ENCODE assay signal across 2 cellular contexts in the genomic region with DNA sequence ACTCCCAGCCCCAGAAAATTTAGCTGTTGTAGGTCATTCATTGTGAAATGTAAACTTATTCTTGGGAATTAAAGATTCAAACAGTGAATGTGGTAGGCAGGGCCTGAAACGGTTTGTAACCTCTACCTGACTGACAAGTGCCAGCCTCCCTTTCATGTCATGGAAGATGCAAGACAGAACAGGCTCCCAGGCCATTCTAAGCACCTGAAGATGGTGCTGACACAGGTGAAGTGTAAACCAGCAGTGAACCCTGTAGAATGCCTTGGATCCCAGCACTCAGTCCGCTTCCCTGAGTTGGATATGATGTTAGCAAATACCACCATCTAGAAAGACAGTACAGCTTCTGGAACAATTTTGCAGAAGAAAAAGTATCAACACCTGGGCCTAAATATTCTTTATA.
TF ChIP-seq lines count a peak whose summit lies in the region.

No MANE protein-coding gene starts in this region.

TF ChIP-seq in A549, 52 proteins besides CTCF, POLR2A, EP300 and RAD21 (continued from another document):
- TF ChIP-seq POLR2AphosphoS2 (conservative IDR thresholded peaks at IDR 0.05; ENCODE audit: low read length) (0 out of 2 replicates have a peak, but pooled peaks have one; percentile 20), RNF2 (IDR thresholded peaks at IDR 0.05; ENCODE audit: borderline replicate concordance, low read depth) (no peak), JUN (IDR thresholded peaks at IDR 0.05) (peak in 1 of 2 experiments; percentile 89; a peak in 3 of 5 replicates)
TF ChIP-seq in A549: peak in this region for 3.

TF ChIP-seq in HCT116, 20 proteins besides CTCF, POLR2A, EP300 and RAD21 (continued from another document):
- no peak for TF ChIP-seq POLR2AphosphoS5 (IDR thresholded peaks at IDR 0.05; ENCODE audit: low read depth, low read length)
- TF ChIP-seq CEBPB (IDR thresholded peaks at IDR 0.05; ENCODE audit: low read depth): no peak
- TF ChIP-seq EGR1 (IDR thresholded peaks at IDR 0.05; ENCODE audit: low read depth): no peak
- TF ChIP-seq ATF3 (IDR thresholded peaks at IDR 0.05): no peak
- TF ChIP-seq REST (IDR thresholded peaks at IDR 0.05; ENCODE audit: low read depth): no peak
- no peak for TF ChIP-seq FOSL1 (IDR thresholded peaks at IDR 0.05; ENCODE audit: low read depth)
- TF ChIP-seq TCF7L2 (IDR thresholded peaks at IDR 0.05; ENCODE audit: borderline replicate concordance, extremely low read depth, insufficient read depth, insufficient read length): no peak
- TF ChIP-seq SIN3A (IDR thresholded peaks at IDR 0.05; ENCODE audit: low read depth): no peak
- no peak for TF ChIP-seq ZNF274 (IDR thresholded peaks at IDR 0.05; ENCODE audit: low read depth, low read length)
